Comparison of ENCODE assay signal across 23 cellular contexts in the genomic region with DNA sequence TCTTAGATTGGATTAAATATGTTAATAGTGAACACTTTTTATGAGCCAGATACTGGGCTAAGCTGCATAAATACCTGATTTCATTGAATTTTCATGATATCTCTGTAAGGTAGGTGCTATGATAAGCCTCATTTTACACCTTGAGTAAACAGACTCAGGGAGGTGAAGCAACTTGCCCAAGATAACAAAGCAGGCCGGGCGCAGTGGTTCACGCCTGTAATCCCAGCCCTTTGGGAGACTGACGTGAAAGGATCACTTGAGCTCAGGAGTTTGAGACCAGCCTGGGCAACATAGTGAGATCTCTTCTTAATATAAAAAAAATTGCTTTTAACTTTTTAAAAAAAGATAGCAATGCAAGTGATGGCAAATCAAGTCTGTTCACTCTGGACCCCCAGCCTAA. TPM values are rescaled to one million over a fixed set of nuclear protein-coding genes. Genes with fewer than 3 reads are reported as not detected.
A peak's percentile ranks its signal among the peaks of the same experiment; 100 is the strongest.
DNase-seq lines count a peak whose midpoint lies in the region; ATAC-seq and TF ChIP-seq lines count a peak whose summit lies in the region.
"Had no signal": no experiment of that assay in that cellular context is flagged by ENCODE, and none has a peak within 500 bp of the region (broad histone marks: within the 10 kb centered on the region; RNA-seq: fewer than 3 reads in every experiment).

No MANE protein-coding gene starts in this region.

- H3K27ac Mint-ChIP-seq in neural crest cell (ENCODE audit: unreplicated experiment) (no peak overlapping the region), neural progenitor cell (no peak overlapping the region)
- H3K27ac Mint-ChIP-seq: CD4-positive, alpha-beta T cell had no signal

- no peaks in the 10 kb centered on the region for H3K27me3 Mint-ChIP-seq in neural crest cell (ENCODE audit: low read depth)
- H3K27me3 Mint-ChIP-seq in neural progenitor cell (ENCODE audit: insufficient read depth, low read depth): peaks cover 6% of the 10 kb centered on the region
- H3K27me3 Mint-ChIP-seq: CD4-positive, alpha-beta T cell; CD8-positive, alpha-beta memory T cell had no signal

- H3K4me3 ChIP-seq in right atrium auricular region (no peak overlapping the region), stomach (no peak overlapping the region), neural progenitor cell (no peak overlapping the region)
- H3K4me3 ChIP-seq: A549; BLaER1 treated with 17β-estradiol and CSF1 and Interleukin-3, amounts not matched to agents 10 nM and 100 nM; GM12878; GM23338 had no signal

- no peak for TF ChIP-seq POLR2A in stomach (IDR thresholded peaks at IDR 0.05)

- 39 to 70% (median 51%) methylated on average over 4 of the region's 4 CpGs for WGBS in stomach, 5 donors

- H3K36me3 Mint-ChIP-seq in neural crest cell (ENCODE audit: low read depth): peaks cover 14% of the 10 kb centered on the region
- H3K36me3 Mint-ChIP-seq in neural progenitor cell: peaks cover 34% of the 10 kb centered on the region

- peaks cover 41% of the 10 kb centered on the region for H4K20me1 ChIP-seq in neural progenitor cell (ENCODE audit: low read depth)

- H3K36me3 ChIP-seq in right atrium auricular region (peaks cover 72% of the 10 kb centered on the region), stomach (peaks cover 0 to 74% (median 62%) of the 10 kb centered on the region in 4 donors), neural progenitor cell (no peaks in the 10 kb centered on the region)

- no peak overlapping the region for H3K9ac ChIP-seq in neural progenitor cell
- H3K9ac ChIP-seq: BLaER1 treated with 17β-estradiol and CSF1 and Interleukin-3, amounts not matched to agents 10 nM and 100 nM had no signal

- TF ChIP-seq EP300 in stomach (IDR thresholded peaks at IDR 0.05): no peak

- H3K9me3 Mint-ChIP-seq in neural crest cell: no peaks in the 10 kb centered on the region
- no peaks in the 10 kb centered on the region for H3K9me3 Mint-ChIP-seq in neural progenitor cell
- H3K9me3 Mint-ChIP-seq: CD14-positive monocyte; CD4-positive, alpha-beta T cell; CD8-positive, alpha-beta memory T cell; GM23338; H9 had no signal

- no peaks in the 10 kb centered on the region for H3K27me3 ChIP-seq in right atrium auricular region
- no peaks in the 10 kb centered on the region for H3K27me3 ChIP-seq in stomach
- H3K27me3 ChIP-seq in neural progenitor cell: no peaks in the 10 kb centered on the region
- H3K27me3 ChIP-seq: BE2C had no signal

- H3K4me1 ChIP-seq in right atrium auricular region (peaks cover 0 to 5% of the 10 kb centered on the region in 2 donors), stomach (peaks cover 0 to 21% (median 3%) of the 10 kb centered on the region in 4 donors), neural progenitor cell (peaks cover 27% of the 10 kb centered on the region)
- H3K4me1 ChIP-seq: A549, BE2C had no signal

- no peak overlapping the region for H3K27ac ChIP-seq in right atrium auricular region
- no peak overlapping the region for H3K27ac ChIP-seq in stomach
- H3K27ac ChIP-seq in neural progenitor cell: no peak overlapping the region
- H3K27ac ChIP-seq: A549; BLaER1 treated with 17β-estradiol and CSF1 and Interleukin-3, amounts not matched to agents 10 nM and 100 nM had no signal

- no peak for TF ChIP-seq CTCF in right atrium auricular region (IDR thresholded peaks at IDR 0.05)
- TF ChIP-seq CTCF in neural crest cell (conservative IDR thresholded peaks at IDR 0.05): no peak
- TF ChIP-seq CTCF in stomach (IDR thresholded peaks at IDR 0.05): no peak
- no peak for TF ChIP-seq CTCF in neural progenitor cell (IDR thresholded peaks at IDR 0.05)

- H3K79me2 ChIP-seq in neural progenitor cell (ENCODE audit: low read depth): no peaks in the 10 kb centered on the region

- DNase-seq in Right ventricle myocardium inferior (ENCODE audit: missing footprints) (peak; percentile 37), right atrium auricular region (ENCODE audit: low spot score) (no peak), neural crest cell (ENCODE audit: low read depth, low spot score) (no peak), stomach (peak; percentile 52), neural progenitor cell (ENCODE audit: low spot score) (no peak), NCI-H146 (lab: John Stamatoyannopoulos, UW) (no peak)
- DNase-seq: 8988T; ACHN; AML-193; BE2C; CD4-positive, alpha-beta T cell; CD8-positive, alpha-beta memory T cell; DMS 273 treated with DMSO at 0.1 percent for 48 hours; DMS79; EL; GDM1; H9 had no signal

- H2AFZ ChIP-seq in neural progenitor cell (replicated peaks): no peak overlapping the region
- H2AFZ ChIP-seq: GM23338 had no signal

- H3F3A ChIP-seq in neural progenitor cell (ENCODE audit: low read depth): peaks cover 47% of the 10 kb centered on the region

- no peaks in the 10 kb centered on the region for H3K4me1 Mint-ChIP-seq in neural crest cell
- peaks cover 28% of the 10 kb centered on the region for H3K4me1 Mint-ChIP-seq in neural progenitor cell
- H3K4me1 Mint-ChIP-seq: CD8-positive, alpha-beta memory T cell had no signal

- H3K4me2 ChIP-seq in neural progenitor cell: no peak overlapping the region
- H3K4me2 ChIP-seq: A549; BLaER1 treated with 17β-estradiol and CSF1 and Interleukin-3, amounts not matched to agents 10 nM and 100 nM; GM23338 had no signal

- ATAC-seq in Right ventricle myocardium inferior: no peak
- ATAC-seq: GM12878, GM23338, HCT116 had no signal

- H3K9me3 ChIP-seq in right atrium auricular region: no peaks in the 10 kb centered on the region
- H3K9me3 ChIP-seq in stomach: no peaks in the 10 kb centered on the region
- H3K9me3 ChIP-seq in neural progenitor cell (ENCODE audit: low read depth): no peaks in the 10 kb centered on the region
- H3K9me3 ChIP-seq: A549; BE2C; BLaER1 treated with 17β-estradiol and CSF1 and Interleukin-3, amounts not matched to agents 10 nM and 100 nM had no signal

- H3K4me3 Mint-ChIP-seq in neural crest cell (peak overlapping the region; percentile 19), neural progenitor cell (no peak overlapping the region)
- H3K4me3 Mint-ChIP-seq: CD14-positive monocyte; CD4-positive, alpha-beta T cell; CD8-positive, alpha-beta memory T cell; GM23338; H9 had no signal

- intact Hi-C loops in Right ventricle myocardium inferior (cut with DNase I): no loop called here
- intact Hi-C loops in stomach (cut with DNase I; ENCODE audit: low total_unique reads): no loop called here

RNA-seq across cellular contexts. Expression of a gene that starts 1.4 kb away (rescaled TPM):
- 4.0 TPM for total RNA-seq in Right ventricle myocardium inferior
- 1 to 10 TPM in 1 of 2 donors, under 1 TPM in 1; 0.83 to 1.5 TPM for total RNA-seq in right atrium auricular region
- total RNA-seq in neural crest cell: 21.2 and 22.2 TPM in 2 replicates
- total RNA-seq in stomach: 10 to 100 TPM in 1 of 5 donors, 1 to 10 TPM in 2, under 1 TPM in 1, not detected in 1; 0.89 to 11.1 (median 4.5) TPM
- polyA plus RNA-seq in stomach: 1 to 10 TPM in 2 of 3 donors, under 1 TPM in 1; 0.87 to 2.8 (median 2.7) TPM
- 2.7 and 7.6 TPM in 2 replicates for total RNA-seq in neural progenitor cell (ENCODE audit: low replicate concordance)
- polyA plus RNA-seq: CD14-positive monocyte; CD8-positive, alpha-beta memory T cell had no signal

RNA-seq across cellular contexts. Expression of a gene that starts 9.0 kb away (rescaled TPM):
- total RNA-seq in Right ventricle myocardium inferior (1.2 TPM), right atrium auricular region (1 to 10 TPM in 1 of 2 donors, under 1 TPM in 1; 0.39 to 1.7 TPM), neural crest cell (67.9 and 71.7 TPM in 2 replicates), stomach (10 to 100 TPM in 3 of 5 donors, 1 to 10 TPM in 2; 3.3 to 56.0 (median 19.6) TPM), neural progenitor cell (ENCODE audit: low replicate concordance) (62.1 and 73.5 TPM in 2 replicates)
- polyA plus RNA-seq in stomach: 10 to 100 TPM in 1 of 3 donors, 1 to 10 TPM in 2; 2.1 to 12.2 (median 9.8) TPM

RNA-seq across cellular contexts. Expression of a gene that starts 9.9 kb away (rescaled TPM):
- total RNA-seq in Right ventricle myocardium inferior (62.0 TPM), right atrium auricular region (10 to 100 TPM; 35.3 to 45.1 TPM), neural crest cell (172 and 173 TPM in 2 replicates), stomach (10 to 100 TPM; 26.3 to 69.4 (median 48.7) TPM), neural progenitor cell (ENCODE audit: low replicate concordance) (60.9 and 101 TPM in 2 replicates)
- 10 to 100 TPM; 20.9 to 29.0 (median 25.0) TPM for polyA plus RNA-seq in stomach

RNA-seq across cellular contexts. Expression of a gene that starts 13.9 kb away (rescaled TPM):
- total RNA-seq in Right ventricle myocardium inferior: 10.3 TPM
- 10 to 100 TPM in 1 of 2 donors, 1 to 10 TPM in 1; 7.0 to 11.0 TPM for total RNA-seq in right atrium auricular region
- total RNA-seq in neural crest cell: 47.4 and 52.7 TPM in 2 replicates
- 10 to 100 TPM; 15.2 to 41.1 (median 18.0) TPM for total RNA-seq in stomach
- polyA plus RNA-seq in stomach: 10 to 100 TPM in 1 of 3 donors, 1 to 10 TPM in 2; 7.0 to 15.1 (median 9.1) TPM
- total RNA-seq in neural progenitor cell (ENCODE audit: low replicate concordance): 14.1 and 52.6 TPM in 2 replicates
- polyA plus RNA-seq: CD14-positive monocyte had no signal

RNA-seq across cellular contexts. Expression of a gene that starts 20.5 kb away (rescaled TPM):
- total RNA-seq in Right ventricle myocardium inferior: 7.8 TPM
- total RNA-seq in right atrium auricular region: 1 to 10 TPM in 1 of 2 donors, under 1 TPM in 1; 0.44 to 7.0 TPM
- total RNA-seq in neural crest cell: 16.4 and 17.4 TPM in 2 replicates
- total RNA-seq in stomach: 1 to 10 TPM; 1.3 to 7.5 (median 1.8) TPM
- 1 to 10 TPM; 2.6 to 9.3 (median 6.4) TPM for polyA plus RNA-seq in stomach
- total RNA-seq in neural progenitor cell (ENCODE audit: low replicate concordance): 10.0 and 27.6 TPM in 2 replicates
- total RNA-seq: CD4-positive, alpha-beta T cell; GM12878 had no signal
- polyA plus RNA-seq: CD8-positive, alpha-beta memory T cell; GM12878 had no signal

Comparison
In these comparisons a context has a peak if more than half of its experiments do, and no peak if none do; other contexts are left out.
1. DNase-seq: peak in Right ventricle myocardium inferior (single experiment) and stomach (single experiment); none in right atrium auricular region (single experiment), neural crest cell (single experiment), neural progenitor cell (single experiment) and NCI-H146 (single experiment).